8 cellular contexts compared by ENCODE assay signal in the genomic region with DNA sequence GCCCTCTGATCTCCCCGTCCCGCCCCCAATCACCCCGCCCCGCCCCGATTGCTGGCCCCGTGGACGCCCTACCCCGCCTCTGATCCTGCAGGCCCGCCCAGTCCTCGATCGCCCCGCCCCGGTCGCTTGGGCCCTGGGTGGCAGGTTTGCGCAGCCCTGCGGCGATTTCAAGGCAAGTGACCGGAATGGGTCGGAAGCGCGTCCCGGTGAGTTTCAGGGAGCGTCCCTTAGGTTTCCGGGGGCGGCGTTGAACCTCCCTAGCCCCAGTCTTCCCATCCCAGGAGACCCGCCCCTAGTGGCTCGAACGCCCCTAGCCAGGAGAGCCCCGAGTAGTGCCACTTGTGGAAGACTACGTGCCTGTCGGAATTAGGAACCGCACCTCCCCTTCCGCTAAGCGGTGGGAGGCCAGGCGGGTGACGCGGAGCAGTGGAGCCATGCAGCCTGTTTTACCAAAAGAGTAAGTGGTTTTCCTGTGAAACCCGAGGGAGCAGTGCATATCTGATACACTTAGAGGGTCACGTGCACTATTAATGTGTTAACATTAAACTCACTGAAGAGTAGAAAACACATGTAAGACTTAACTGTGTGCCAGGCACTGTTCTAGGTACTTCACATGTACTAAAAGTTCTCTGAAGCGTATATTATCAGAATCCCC.
DNase-seq lines count a peak whose midpoint lies in the region; ATAC-seq and TF ChIP-seq lines count a peak whose summit lies in the region.

No MANE protein-coding gene starts in this region.

- H3K27ac ChIP-seq in cingulate gyrus (ENCODE audit: low read depth, low read length) = peak overlapping the region; percentile 2

- H3K4me3 ChIP-seq in AG09309 (ENCODE audit: control insufficient read depth, low read depth, low read length) = peak overlapping the region; percentile 70

- peak; percentile 33 for TF ChIP-seq CTCF in AG09309 (IDR thresholded peaks at IDR 0.05; ENCODE audit: control insufficient read depth, insufficient read depth, low read depth, low read length, missing control alignments)

- ATAC-seq in GM18868 (IDR thresholded peaks at IDR 0.05; ENCODE audit: unreplicated experiment) = peak; percentile 79
- peak; percentile 78 for ATAC-seq in HG03103 (IDR thresholded peaks at IDR 0.05; ENCODE audit: low read depth, unreplicated experiment)

- DNase-seq in AG09309 (ENCODE audit: low read depth) (no peak), NCI-H345 treated with DMSO at 0.1 percent for 48 hours (lab: John Stamatoyannopoulos, UW; ENCODE audit: unreplicated experiment) (peak; percentile 8), left kidney (ENCODE audit: low read depth, low spot score) (peak; percentile 94)
- peak; percentile 87 to 89 for DNase-seq in activated CD4-positive, alpha-beta T cell treated with anti-CD3 and anti-CD28 coated beads for 24 hours (ENCODE audit: low read depth in 2 of 2)
- peak; percentile 93 to 96 for DNase-seq in stimulated activated CD4-positive, alpha-beta T cell treated with anti-CD3 and anti-CD28 coated beads, Interleukin-2, amount 100 ng/mL, for 24 hours
